Comparison of ENCODE assay signal across 9 cellular contexts in genomic region chr19:33194527-33194883, GRCh38. TPM values are rescaled to one million over a fixed set of nuclear protein-coding genes. Genes with fewer than 3 reads are reported as not detected.
DNase-seq lines count a peak whose midpoint lies in the region; ATAC-seq, FAIRE-seq and TF ChIP-seq lines count a peak whose summit lies in the region.
"Had no signal": no experiment of that assay in that cellular context is flagged by ENCODE, and none has a peak within 500 bp of the region (broad histone marks: within the 10 kb centered on the region; RNA-seq: fewer than 3 reads in every experiment).

No MANE protein-coding gene starts in this region.

- H3K36me3 Mint-ChIP-seq in Calu3 (ENCODE audit: insufficient read depth, unreplicated experiment): peaks cover 5% of the 10 kb centered on the region

- peaks cover 89% of the 10 kb centered on the region for H3K27me3 Mint-ChIP-seq in Calu3 (ENCODE audit: unreplicated experiment)

- H3K4me3 Mint-ChIP-seq in Calu3 (ENCODE audit: low read depth, unreplicated experiment): peak overlapping the region; percentile 66

- peak overlapping the region; percentile 44 to 87 (median 64) for H3K4me3 ChIP-seq in heart left ventricle
- peak overlapping the region; percentile 81 for H3K4me3 ChIP-seq in psoas muscle

- no peaks in the 10 kb centered on the region for H3K9me3 Mint-ChIP-seq in Calu3 (ENCODE audit: low read depth, unreplicated experiment)

- peaks cover 0 to 15% (median 0%) of the 10 kb centered on the region in 9 donors for H3K36me3 ChIP-seq in heart left ventricle
- H3K36me3 ChIP-seq in psoas muscle (ENCODE audit: insufficient read depth in 1 of 2, low read depth in 1 of 2): peaks cover 0 to 24% of the 10 kb centered on the region in 2 donors

- H3K27ac Mint-ChIP-seq in Calu3 (ENCODE audit: unreplicated experiment): no peak overlapping the region

- 0 to 1% (median 0%) methylated on average over 20 to 59 of the region's 59 CpGs for WGBS in heart left ventricle, 4 donors
- 0% methylated on average over 12 to 59 of the region's 59 CpGs for WGBS in psoas muscle, 3 donors

- peak in 2 of 4 donors; percentile 25 to 56 for ATAC-seq in heart left ventricle
- peak; percentile 48 to 70 (median 58) for ATAC-seq in psoas muscle

- H3K9me3 ChIP-seq in heart left ventricle (no peaks in the 10 kb centered on the region), psoas muscle (no peaks in the 10 kb centered on the region)

- peaks cover 0 to 20% (median 7%) of the 10 kb centered on the region in 12 donors for H3K4me1 ChIP-seq in heart left ventricle
- peaks cover 9% of the 10 kb centered on the region for H3K4me1 ChIP-seq in psoas muscle

- H3K27me3 ChIP-seq in heart left ventricle (peaks cover 0 to 4% (median 0%) of the 10 kb centered on the region in 9 donors), psoas muscle (ENCODE audit: insufficient read depth in 3 of 3, low read length in 2 of 3) (no peaks in the 10 kb centered on the region)

- no peaks in the 10 kb centered on the region for H3K4me1 Mint-ChIP-seq in Calu3 (ENCODE audit: low read depth, unreplicated experiment)

- no peak for DNase-seq in Calu3
- DNase-seq in RKO (ENCODE audit: low spot score): peak; percentile 11
- DNase-seq in heart left ventricle: peak in 4 of 5 donors; percentile 21 to 63 (median 26)
- DNase-seq in psoas muscle: peak in 1 of 2 donors; percentile 60
- DNase-seq in activated naive CD4-positive, alpha-beta T cell treated with Interleukin-2 at 50 U/mL for 16 hours: no peak
- no peak for DNase-seq in SKM-1 treated with dmso at 0.1 percent for 144 hours (lab: John Stamatoyannopoulos, UW; ENCODE audit: unreplicated experiment)
- no peak for DNase-seq in hepatic stellate cell (ENCODE audit: low spot score)
- DNase-seq in D721Med (ENCODE audit: insufficient read length, low spot score): no peak

- FAIRE-seq in D721Med (lab: Jason Lieb, UNC): no peak

- TF ChIP-seq CTCF in Calu3 (IDR thresholded peaks at IDR 0.05; ENCODE audit: unreplicated experiment): no peak
- TF ChIP-seq CTCF in heart left ventricle (IDR thresholded peaks at IDR 0.05): no peak
- no peak for TF ChIP-seq CTCF in psoas muscle (IDR thresholded peaks at IDR 0.05)
- no peak for TF ChIP-seq CTCF in D721Med (IDR thresholded peaks at IDR 0.05; ENCODE audit: insufficient read depth, missing control alignments)

- CTCF ChIA-PET in Calu3 (lab: Charles Lee): interaction anchor here (0.6 kb wide), 1 partner anchor 48 kb away, joined by 3 read pairs; no protein-coding TSS in a partner anchor

- BruUV-seq in Calu3 (replicated peaks; lab: Mats Ljungman, UMichigan): no TSS peak

- no peak for TF ChIP-seq POLR2A in heart left ventricle (IDR thresholded peaks at IDR 0.05)

- intact Hi-C loops in Calu3 (cut with micrococcal nuclease; ENCODE audit: unreplicated experiment): no loop called here
- intact Hi-C loops in heart left ventricle (cut with DNase I): no loop called here
- intact Hi-C loops in psoas muscle (cut with DNase I): no loop called here

- H3K27ac ChIP-seq in heart left ventricle (peak overlapping the region in 6 of 12 donors; percentile 10 to 78 (median 58)), psoas muscle (peak overlapping the region; percentile 34)

RNA-seq across cellular contexts. Expression of gene LRP3, which starts 0.4 kb away (rescaled TPM):
- total RNA-seq in Calu3 (2022): 0.59 and 1.5 TPM in 2 replicates
- total RNA-seq in heart left ventricle: 10 to 100 TPM; 16.0 to 31.7 (median 18.7) TPM
- polyA plus RNA-seq in heart left ventricle: 10 to 100 TPM in 1 of 2 donors, 1 to 10 TPM in 1; 8.2 to 15.8 TPM
- total RNA-seq in psoas muscle: 10 to 100 TPM; 16.1 to 23.9 (median 19.6) TPM
- 10 to 100 TPM; 10.7 to 25.1 (median 15.9) TPM for polyA plus RNA-seq in psoas muscle

RNA-seq across cellular contexts. Expression of gene SLC7A10, which starts 31.1 kb away (rescaled TPM):
- total RNA-seq in Calu3 (2022) (not detected in 2 replicates), heart left ventricle (1 to 10 TPM in 1 of 9 donors, under 1 TPM in 3, not detected in 5; 0.23 to 2.3 (median 0.41) TPM), psoas muscle (under 1 TPM in 1 of 4 donors, not detected in 3; 0.13 TPM)
- polyA plus RNA-seq in heart left ventricle (under 1 TPM; 0.11 to 0.35 TPM), psoas muscle (under 1 TPM; 0.03 to 0.43 (median 0.15) TPM)
- total RNA-seq: HT1080 had no signal

Comparison
In these comparisons a context has a peak if more than half of its experiments do, and no peak if none do; other contexts are left out.
1. DNase-seq: peak in RKO (single experiment) and heart left ventricle (4 of 5); none in Calu3 (single experiment), activated naive CD4-positive, alpha-beta T cell treated with Interleukin-2 at 50 U/mL for 16 hours (single experiment), SKM-1 treated with dmso at 0.1 percent for 144 hours (single experiment), hepatic stellate cell (single experiment) and D721Med (single experiment).